Comparison of ENCODE assay signal across 25 cellular contexts in the genomic region with DNA sequence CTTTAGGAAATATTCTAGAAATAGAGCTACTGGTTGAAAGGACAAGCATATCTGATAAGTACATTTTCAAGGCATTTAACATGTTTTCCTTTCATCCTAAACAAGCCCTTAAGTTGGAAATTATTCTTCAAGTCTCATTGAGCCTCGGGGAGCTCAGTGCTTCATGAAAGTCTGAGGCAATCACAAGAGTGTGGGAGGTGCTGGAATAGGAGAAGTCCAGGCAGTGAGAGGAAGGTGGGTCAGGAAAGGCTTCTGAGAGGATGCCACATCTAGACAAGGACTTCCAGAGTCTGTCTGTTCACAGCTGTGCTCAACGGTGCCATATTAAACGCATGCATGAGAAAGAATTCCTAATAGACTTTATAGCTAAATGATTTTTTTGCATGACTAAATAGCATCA.
"Had no signal": no experiment of that assay in that cellular context is flagged by ENCODE, and none has a peak within 500 bp of the region (broad histone marks: within the 10 kb centered on the region; RNA-seq: fewer than 3 reads in every experiment).

No MANE protein-coding gene starts in this region.

- DNase-seq: activated CD4-positive, alpha-beta T cell treated with anti-CD3 and anti-CD28 coated beads for 48 hours; activated CD4-positive, alpha-beta T cell treated with anti-CD3 and anti-CD28 coated beads, Interleukin-2, amount 50 U/mL, for 4 hours; activated CD4-positive, CD25-positive, alpha-beta regulatory T cell treated with anti-CD3 and anti-CD28 coated beads, Interleukin-2, amount 50 U/mL, for 72 hours; activated CD8-positive, alpha-beta memory T cell treated with anti-CD3 and anti-CD28 coated beads, Interleukin-2, amount 50 U/mL, for 48 hours; activated CD8-positive, alpha-beta T cell treated with anti-CD3 and anti-CD28 coated beads, Interleukin-2, amount 10 ng/mL, durations not matched to agents 7 days and 5 days; activated naive CD4-positive, alpha-beta T cell treated with anti-CD3 and anti-CD28 coated beads, Interleukin-2, amount 50 U/mL, for 16 hours; activated naive CD8-positive, alpha-beta T cell treated with anti-CD3 and anti-CD28 coated beads, Interleukin-2, amount 10 ng/mL, durations not matched to agents 7 days and 5 days; activated T-cell treated with anti-CD3 and anti-CD28 coated beads, Interleukin-2, amount 50 U/mL, for 1 hour; aorta; caudate nucleus; colonic mucosa; KG1; NCI-H1048; NCI-H1930; NCI-H345; NCI-H510A; NCI-H69; NK-92 treated with Interleukin-12 subunit alpha and Interleukin-12 subunit beta, amount 100 ng/mL, for 24 hours; OCI-M1; Right ventricle myocardium superior; RPMI8226; SW 1271 had no signal

- H3K4me3 ChIP-seq: breast epithelium, colonic mucosa had no signal

- H3K27ac ChIP-seq: breast epithelium, colonic mucosa had no signal

- ATAC-seq: activated CD8-positive, alpha-beta T cell treated with anti-CD3 and anti-CD28 coated beads, Interleukin-2, amount 10 ng/mL, durations not matched to agents 7 days and 5 days; Panc1; WTC11 had no signal
